8 cellular contexts compared by ENCODE assay signal in the genomic region with DNA sequence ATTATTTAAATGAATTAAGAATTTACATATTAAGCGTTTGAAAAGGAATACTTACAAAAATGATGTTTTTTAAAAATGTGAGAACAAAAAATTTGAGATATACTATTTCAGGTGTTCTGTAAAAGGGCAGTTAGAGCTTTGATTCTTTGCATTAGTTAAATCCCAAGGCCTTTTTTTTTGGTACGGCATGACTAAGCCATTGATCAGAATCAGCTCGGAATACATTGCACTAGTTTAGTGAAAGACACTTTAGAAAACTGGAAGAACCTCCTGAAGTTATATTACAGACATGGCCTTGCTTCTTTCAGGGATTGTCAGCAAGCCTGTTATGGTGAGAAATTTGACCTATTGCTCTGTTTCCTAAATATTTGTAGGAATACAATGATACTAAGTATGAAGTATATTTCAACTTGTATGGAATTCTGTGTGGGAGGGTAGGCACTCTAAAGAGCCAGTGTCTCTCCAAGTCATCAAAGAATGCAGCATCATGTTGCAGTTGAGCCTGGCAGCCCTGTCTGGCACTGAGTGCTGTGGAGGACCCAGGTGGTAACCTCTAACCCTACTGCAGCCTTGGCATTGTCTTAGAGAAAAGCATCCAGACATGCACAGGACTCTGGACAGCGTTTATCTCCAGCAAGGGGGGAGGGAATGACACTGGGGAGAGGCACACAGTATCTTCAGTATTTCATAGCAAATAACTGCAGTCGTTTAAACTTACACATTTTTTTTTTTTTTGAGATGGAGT. TPM values are rescaled to one million over a fixed set of nuclear protein-coding genes. Genes with fewer than 3 reads are reported as not detected.
DNase-seq lines count a peak whose midpoint lies in the region; ATAC-seq lines count a peak whose summit lies in the region.

No MANE protein-coding gene starts in this region.

- H3K9me3 Mint-ChIP-seq in activated CD8-positive, alpha-beta memory T cell treated with anti-CD3 and anti-CD28 coated beads, Interleukin-2, amount 10 ng/mL, durations not matched to agents 7 days and 5 days (ENCODE audit: low read depth) = no peaks in the 10 kb centered on the region
- no peaks in the 10 kb centered on the region for H3K9me3 Mint-ChIP-seq in activated T-helper 17 cell treated with anti-CD3 and anti-CD28 coated beads, Interleukin-2, amount 50 U/mL, for 72 hours
- no peaks in the 10 kb centered on the region for H3K9me3 Mint-ChIP-seq in immature natural killer cell

- peak overlapping the region; percentile 40 for H3K27ac Mint-ChIP-seq in activated CD8-positive, alpha-beta memory T cell treated with anti-CD3 and anti-CD28 coated beads, Interleukin-2, amount 10 ng/mL, durations not matched to agents 7 days and 5 days
- H3K27ac Mint-ChIP-seq in activated T-helper 17 cell treated with anti-CD3 and anti-CD28 coated beads, Interleukin-2, amount 50 U/mL, for 72 hours = peak overlapping the region; percentile 70
- H3K27ac Mint-ChIP-seq in immature natural killer cell = peak overlapping the region; percentile 77 to 90 (median 78)

- peak overlapping the region; percentile 86 for H3K4me3 Mint-ChIP-seq in activated CD8-positive, alpha-beta memory T cell treated with anti-CD3 and anti-CD28 coated beads, Interleukin-2, amount 10 ng/mL, durations not matched to agents 7 days and 5 days
- H3K4me3 Mint-ChIP-seq in activated T-helper 17 cell treated with anti-CD3 and anti-CD28 coated beads, Interleukin-2, amount 50 U/mL, for 72 hours = peak overlapping the region; percentile 84
- H3K4me3 Mint-ChIP-seq in immature natural killer cell = peak overlapping the region; percentile 87 to 90 (median 87)

- ATAC-seq in activated CD8-positive, alpha-beta memory T cell treated with anti-CD3 and anti-CD28 coated beads, Interleukin-2, amount 10 ng/mL, durations not matched to agents 7 days and 5 days = no peak
- ATAC-seq in activated T-helper 17 cell treated with anti-CD3 and anti-CD28 coated beads, Interleukin-2, amount 50 U/mL, for 72 hours (replicated peaks) = no peak
- ATAC-seq in GM21447 (IDR thresholded peaks at IDR 0.05; ENCODE audit: unreplicated experiment) (no peak), GM18519 (IDR thresholded peaks at IDR 0.05; ENCODE audit: low FRiP score, unreplicated experiment) (no peak)

- CTCF ChIA-PET in activated CD8-positive, alpha-beta memory T cell treated with anti-CD3 and anti-CD28 coated beads, Interleukin-2, amount 10 ng/mL, durations not matched to agents 7 days and 5 days (lab: Charles Lee) = no interaction called here

- H3K4me1 Mint-ChIP-seq in activated CD8-positive, alpha-beta memory T cell treated with anti-CD3 and anti-CD28 coated beads, Interleukin-2, amount 10 ng/mL, durations not matched to agents 7 days and 5 days = peaks cover 44% of the 10 kb centered on the region
- peaks cover 13% of the 10 kb centered on the region for H3K4me1 Mint-ChIP-seq in activated T-helper 17 cell treated with anti-CD3 and anti-CD28 coated beads, Interleukin-2, amount 50 U/mL, for 72 hours
- H3K4me1 Mint-ChIP-seq in immature natural killer cell = peaks cover 41 to 59% of the 10 kb centered on the region in 2 donors

- H3K27me3 Mint-ChIP-seq in activated CD8-positive, alpha-beta memory T cell treated with anti-CD3 and anti-CD28 coated beads, Interleukin-2, amount 10 ng/mL, durations not matched to agents 7 days and 5 days = no peaks in the 10 kb centered on the region
- H3K27me3 Mint-ChIP-seq in activated T-helper 17 cell treated with anti-CD3 and anti-CD28 coated beads, Interleukin-2, amount 50 U/mL, for 72 hours = no peaks in the 10 kb centered on the region
- H3K27me3 Mint-ChIP-seq in immature natural killer cell (ENCODE audit: low read depth in 3 of 3) = peaks cover 0 to 8% (median 3%) of the 10 kb centered on the region in 3 donors

- peaks cover 9% of the 10 kb centered on the region for H3K36me3 Mint-ChIP-seq in activated CD8-positive, alpha-beta memory T cell treated with anti-CD3 and anti-CD28 coated beads, Interleukin-2, amount 10 ng/mL, durations not matched to agents 7 days and 5 days
- H3K36me3 Mint-ChIP-seq in activated T-helper 17 cell treated with anti-CD3 and anti-CD28 coated beads, Interleukin-2, amount 50 U/mL, for 72 hours (ENCODE audit: low read depth) = peaks cover 39% of the 10 kb centered on the region
- no peaks in the 10 kb centered on the region for H3K36me3 Mint-ChIP-seq in immature natural killer cell

- DNase-seq in activated CD8-positive, alpha-beta memory T cell treated with anti-CD3 and anti-CD28 coated beads, Interleukin-2, amount 10 ng/mL, durations not matched to agents 7 days and 5 days = no peak
- no peak for DNase-seq in activated CD8-positive, alpha-beta memory T cell treated with anti-CD3 and anti-CD28 coated beads for 24 hours
- DNase-seq in immature natural killer cell (no peak), superior temporal gyrus (ENCODE audit: extremely low spot score) (peak; percentile 34), medulla oblongata (ENCODE audit: extremely low spot score) (no peak)

RNA-seq across cellular contexts. Expression of gene KLC1, which starts 1.5 kb away (rescaled TPM):
- 100 to 1,000 TPM; 171 to 206 TPM for total RNA-seq in activated CD8-positive, alpha-beta memory T cell treated with anti-CD3 and anti-CD28 coated beads, Interleukin-2, amount 10 ng/mL, durations not matched to agents 7 days and 5 days
- total RNA-seq in activated T-helper 17 cell treated with anti-CD3 and anti-CD28 coated beads, Interleukin-2, amount 50 U/mL, for 72 hours = 100 to 1,000 TPM; 135 to 137 TPM
- 10 to 100 TPM; 38.3 to 83.5 (median 48.2) TPM for polyA plus RNA-seq in immature natural killer cell
